8 cellular contexts compared by ENCODE assay signal in the genomic region with DNA sequence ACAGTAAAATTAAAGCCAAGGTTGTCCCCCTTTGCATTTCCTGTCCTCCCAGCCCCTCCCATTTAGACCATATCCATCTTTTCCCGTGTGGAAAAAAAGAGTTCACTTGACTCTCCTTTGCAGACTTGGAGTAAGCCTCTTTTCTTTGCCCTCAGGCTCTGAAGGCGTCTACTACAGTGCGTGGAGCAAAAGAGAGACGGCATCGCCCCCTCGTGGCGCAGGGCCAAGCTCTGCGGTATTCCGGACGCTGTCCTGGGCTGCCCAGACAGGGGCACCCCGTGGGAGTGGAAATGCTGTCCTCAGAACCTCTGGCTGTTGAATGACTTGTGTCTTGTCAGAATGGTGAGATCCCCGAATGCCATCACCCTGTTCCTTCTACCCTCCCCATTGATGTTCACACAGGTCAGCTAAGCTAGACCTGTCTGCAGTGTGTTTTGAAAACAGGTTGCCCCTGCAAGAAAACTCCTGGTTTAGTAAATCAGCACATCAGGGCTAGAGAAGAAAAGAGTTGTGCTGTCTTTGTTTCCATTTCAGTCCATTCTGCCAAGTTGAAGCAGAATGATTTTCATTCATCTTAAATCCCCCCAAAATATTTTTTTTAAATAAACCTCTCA. TPM values are rescaled to one million over a fixed set of nuclear protein-coding genes. Genes with fewer than 3 reads are reported as not detected.
DNase-seq lines count a peak whose midpoint lies in the region; ATAC-seq, FAIRE-seq and TF ChIP-seq lines count a peak whose summit lies in the region.

No MANE protein-coding gene starts in this region.

- CTCF ChIA-PET in SK-N-SH (lab: Yijun Ruan, JAX) = interaction anchor here (0.6 to 1.0 kb wide), 3 partner anchors 12 to 395 kb away, joined by 3 to 4 read pairs (median 3); no protein-coding TSS in a partner anchor

- ATAC-seq in GM18873 (IDR thresholded peaks at IDR 0.05; ENCODE audit: low FRiP score, unreplicated experiment) = no peak

- DNase-seq in SIG-M5 treated with dmso at 0.1 percent for 504 hours (lab: John Stamatoyannopoulos, UW; ENCODE audit: unreplicated experiment) (peak; percentile 71), SIG-M5 (lab: John Stamatoyannopoulos, UW) (no peak), KG1 (lab: John Stamatoyannopoulos, UW) (peak; percentile 19), SK-N-SH (peak; percentile 52), left ventricle myocardium inferior (peak; percentile 64), small intestine (peak; percentile 60)
- peak; percentile 61 for DNase-seq in activated naive CD4-positive, alpha-beta T cell treated with anti-CD3 and anti-CD28 coated beads, Interleukin-2, amount 50 U/mL, for 16 hours

- POLR2A ChIA-PET in SK-N-SH (lab: Yijun Ruan, JAX) = no interaction called here

- H3K4me3 ChIP-seq in SK-N-SH (ENCODE audit: low read depth in 2 of 2, low read length in 1 of 2) (peak overlapping the region in 1 of 2 experiments; percentile 44; a peak in 1 of 4 replicates), left ventricle myocardium inferior (no peak overlapping the region), small intestine (ENCODE audit: low read depth in 1 of 2, low read length in 2 of 2) (no peak overlapping the region)

- TF ChIP-seq EP300 in SK-N-SH (IDR thresholded peaks at IDR 0.05; ENCODE audit: borderline replicate concordance in 1 of 2, low read depth in 1 of 2, low read length in 1 of 2) = no peak

- H3K79me2 ChIP-seq in SK-N-SH (ENCODE audit: insufficient read depth) = no peaks in the 10 kb centered on the region

- no peak overlapping the region for H3K27ac ChIP-seq in SK-N-SH (ENCODE audit: low read depth in 2 of 2, low read length in 1 of 2)
- H3K27ac ChIP-seq in left ventricle myocardium inferior (replicated peaks) = no peak overlapping the region
- no peak overlapping the region for H3K27ac ChIP-seq in small intestine (ENCODE audit: low read depth in 1 of 2, low read length in 1 of 2)

- no peaks in the 10 kb centered on the region for H3K36me3 ChIP-seq in SK-N-SH (replicated peaks in 1 of 2; ENCODE audit: control insufficient read depth in 1 of 2, insufficient read depth in 2 of 2, low read length in 1 of 2)
- no peaks in the 10 kb centered on the region for H3K36me3 ChIP-seq in left ventricle myocardium inferior
- no peaks in the 10 kb centered on the region for H3K36me3 ChIP-seq in small intestine (ENCODE audit: control insufficient read depth in 2 of 2, insufficient read depth in 2 of 2, low read length in 2 of 2)

- no peaks in the 10 kb centered on the region for H3F3A ChIP-seq in SK-N-SH (replicated peaks; ENCODE audit: insufficient read depth)

- no peak for FAIRE-seq in small intestine (lab: Jason Lieb, UNC)

- no peak overlapping the region for H2AFZ ChIP-seq in SK-N-SH (ENCODE audit: low read depth)

- TF ChIP-seq RAD21 in SK-N-SH (IDR thresholded peaks at IDR 0.05; ENCODE audit: low read length) = peak; percentile 58

- no peaks in the 10 kb centered on the region for H3K9me2 ChIP-seq in SK-N-SH

- H3K9ac ChIP-seq in SK-N-SH = no peak overlapping the region

- H3K9me3 ChIP-seq in SK-N-SH = no peaks in the 10 kb centered on the region
- H3K9me3 ChIP-seq in left ventricle myocardium inferior (replicated peaks) = no peaks in the 10 kb centered on the region
- H3K9me3 ChIP-seq in small intestine (ENCODE audit: control insufficient read depth, low read depth) = no peaks in the 10 kb centered on the region

- TF ChIP-seq CTCF in SK-N-SH (IDR thresholded peaks at IDR 0.05) = peak; percentile 54
- TF ChIP-seq CTCF in left ventricle myocardium inferior (IDR thresholded peaks at IDR 0.05; ENCODE audit: borderline replicate concordance) = peak; percentile 76

- 7% methylated on average over 8 of the region's 12 CpGs for WGBS in SK-N-SH (ENCODE audit: low lambda C conversion rate)
- 8 to 9% (median 8%) methylated on average over 12 of the region's 12 CpGs for WGBS in small intestine, 3 donors

- H3K27me3 ChIP-seq in SK-N-SH (ENCODE audit: insufficient read depth) (no peaks in the 10 kb centered on the region), left ventricle myocardium inferior (ENCODE audit: low read depth) (no peaks in the 10 kb centered on the region), small intestine (ENCODE audit: control insufficient read depth in 2 of 2, insufficient read depth in 2 of 2, low read length in 2 of 2) (no peaks in the 10 kb centered on the region)

- intact Hi-C loops in left ventricle myocardium inferior (cut with micrococcal nuclease) = loop anchor here (5.0 to 10.0 kb wide), 3 partner anchors 168 to 393 kb away; no protein-coding TSS in a partner anchor

- H3K4me1 ChIP-seq in SK-N-SH (ENCODE audit: control insufficient read depth in 1 of 2, insufficient read depth in 2 of 2, low read depth in 1 of 2, low read length in 1 of 2) = no peaks in the 10 kb centered on the region; a peak in 1 of 4 replicates
- H3K4me1 ChIP-seq in left ventricle myocardium inferior = peaks cover 20% of the 10 kb centered on the region
- H3K4me1 ChIP-seq in small intestine (ENCODE audit: control insufficient read depth in 2 of 2, insufficient read depth in 1 of 2, low read depth in 1 of 2, low read length in 1 of 2) = no peaks in the 10 kb centered on the region

- H4K20me1 ChIP-seq in SK-N-SH (ENCODE audit: insufficient read depth) = no peaks in the 10 kb centered on the region

- H3K4me2 ChIP-seq in SK-N-SH = no peak overlapping the region

TF ChIP-seq in SK-N-SH, 30 proteins besides CTCF, POLR2A, EP300 and RAD21:
- TF ChIP-seq GABPA (IDR thresholded peaks at IDR 0.05; ENCODE audit: low read depth) = no peak
- TF ChIP-seq, protein P1, sequence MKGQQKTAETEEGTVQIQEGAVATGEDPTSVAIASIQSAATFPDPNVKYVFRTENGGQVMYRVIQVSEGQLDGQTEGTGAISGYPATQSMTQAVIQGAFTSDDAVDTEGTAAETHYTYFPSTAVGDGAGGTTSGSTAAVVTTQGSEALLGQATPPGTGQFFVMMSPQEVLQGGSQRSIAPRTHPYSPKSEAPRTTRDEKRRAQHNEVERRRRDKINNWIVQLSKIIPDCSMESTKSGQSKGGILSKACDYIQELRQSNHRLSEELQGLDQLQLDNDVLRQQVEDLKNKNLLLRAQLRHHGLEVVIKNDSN (IDR thresholded peaks at IDR 0.05; ENCODE audit: borderline replicate concordance, low read depth) = no peak
- no peak for TF ChIP-seq CHD2 (IDR thresholded peaks at IDR 0.05; ENCODE audit: low read length, partially characterized antibody)
- peak; percentile 29; the same call in 1 of the 2 replicates for TF ChIP-seq SMC3 (IDR thresholded peaks at IDR 0.05; ENCODE audit: low read depth, low read length)
- no peak for TF ChIP-seq TAF1 (IDR thresholded peaks at IDR 0.05; ENCODE audit: borderline replicate concordance, low read depth, low read length)
- TF ChIP-seq, protein P2, sequence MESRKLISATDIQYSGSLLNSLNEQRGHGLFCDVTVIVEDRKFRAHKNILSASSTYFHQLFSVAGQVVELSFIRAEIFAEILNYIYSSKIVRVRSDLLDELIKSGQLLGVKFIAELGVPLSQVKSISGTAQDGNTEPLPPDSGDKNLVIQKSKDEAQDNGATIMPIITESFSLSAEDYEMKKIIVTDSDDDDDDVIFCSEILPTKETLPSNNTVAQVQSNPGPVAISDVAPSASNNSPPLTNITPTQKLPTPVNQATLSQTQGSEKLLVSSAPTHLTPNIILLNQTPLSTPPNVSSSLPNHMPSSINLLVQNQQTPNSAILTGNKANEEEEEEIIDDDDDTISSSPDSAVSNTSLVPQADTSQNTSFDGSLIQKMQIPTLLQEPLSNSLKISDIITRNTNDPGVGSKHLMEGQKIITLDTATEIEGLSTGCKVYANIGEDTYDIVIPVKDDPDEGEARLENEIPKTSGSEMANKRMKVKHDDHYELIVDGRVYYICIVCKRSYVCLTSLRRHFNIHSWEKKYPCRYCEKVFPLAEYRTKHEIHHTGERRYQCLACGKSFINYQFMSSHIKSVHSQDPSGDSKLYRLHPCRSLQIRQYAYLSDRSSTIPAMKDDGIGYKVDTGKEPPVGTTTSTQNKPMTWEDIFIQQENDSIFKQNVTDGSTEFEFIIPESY (IDR thresholded peaks at IDR 0.05; ENCODE audit: borderline replicate concordance, low read depth) = no peak
- TF ChIP-seq PBX3 (IDR thresholded peaks at IDR 0.05) = no peak

RNA-seq across cellular contexts. Expression of gene GJA8, which starts 12.3 kb away (rescaled TPM):
- not detected in 2 replicates for polyA plus RNA-seq in SK-N-SH (2012; rRNA removed)
- polyA plus RNA-seq in SK-N-SH (2012; cell fraction: cytosol; rRNA removed) = not detected in 2 replicates
- polyA plus RNA-seq in SK-N-SH (2012; cell fraction: nucleus; rRNA removed) = not detected in 2 replicates
- total RNA-seq in left ventricle myocardium inferior = not detected
- polyA plus RNA-seq in small intestine = not detected

RNA-seq across cellular contexts. Expression of gene GPR89B, which starts 37.9 kb away (rescaled TPM):
- polyA plus RNA-seq in SK-N-SH (2012; rRNA removed) (6.4 and 10.2 TPM in 2 replicates), small intestine (10 to 100 TPM; 15.8 to 40.0 (median 23.2) TPM)
- polyA plus RNA-seq in SK-N-SH (2012; cell fraction: cytosol; rRNA removed) = 6.3 and 7.3 TPM in 2 replicates
- 16.7 and 26.9 TPM in 2 replicates for polyA plus RNA-seq in SK-N-SH (2012; cell fraction: nucleus; rRNA removed)
- total RNA-seq in left ventricle myocardium inferior = 6.2 TPM
